ENCODE assay signal across 8 cellular contexts in genomic region chr1:155859234-155859829, GRCh38. TPM values are rescaled to one million over a fixed set of nuclear protein-coding genes. Genes with fewer than 3 reads are reported as not detected.
DNase-seq lines count a peak whose midpoint lies in the region; ATAC-seq and TF ChIP-seq lines count a peak whose summit lies in the region.

A gene with protein sequence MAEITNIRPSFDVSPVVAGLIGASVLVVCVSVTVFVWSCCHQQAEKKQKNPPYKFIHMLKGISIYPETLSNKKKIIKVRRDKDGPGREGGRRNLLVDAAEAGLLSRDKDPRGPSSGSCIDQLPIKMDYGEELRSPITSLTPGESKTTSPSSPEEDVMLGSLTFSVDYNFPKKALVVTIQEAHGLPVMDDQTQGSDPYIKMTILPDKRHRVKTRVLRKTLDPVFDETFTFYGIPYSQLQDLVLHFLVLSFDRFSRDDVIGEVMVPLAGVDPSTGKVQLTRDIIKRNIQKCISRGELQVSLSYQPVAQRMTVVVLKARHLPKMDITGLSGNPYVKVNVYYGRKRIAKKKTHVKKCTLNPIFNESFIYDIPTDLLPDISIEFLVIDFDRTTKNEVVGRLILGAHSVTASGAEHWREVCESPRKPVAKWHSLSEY (plus strand): TSS chr1:155859567. CDS start chr1:155859762, 195 bp downstream.

- peaks cover 25% of the 10 kb centered on the region for H3K79me2 ChIP-seq in GM23338 (replicated peaks; ENCODE audit: insufficient read depth)

- H3F3A ChIP-seq in GM23338 (replicated peaks; ENCODE audit: low read depth) = peaks cover 16% of the 10 kb centered on the region

- TF ChIP-seq CTCF in GM23338 (conservative IDR thresholded peaks at IDR 0.05; ENCODE audit: low read depth in 2 of 2) = no peak
- TF ChIP-seq CTCF in LNCaP clone FGC (IDR thresholded peaks at IDR 0.05; ENCODE audit: control insufficient read depth, extremely low read depth, insufficient read depth) = no peak
- peak in 1 of 3 experiments; percentile 1 for TF ChIP-seq CTCF in esophagus muscularis mucosa (IDR thresholded peaks at IDR 0.05)

- peaks cover 6% of the 10 kb centered on the region for H3K4me1 Mint-ChIP-seq in GM23338
- peaks cover 47% of the 10 kb centered on the region for H3K4me1 Mint-ChIP-seq in activated T-helper 1 cell treated with anti-CD3 and anti-CD28 coated beads, Interleukin-12 subunit alpha, Interleukin-12 subunit beta, Interleukin-2, Interleukin-4 antibody, amounts not matched to agents 30 ng/mL and 10 ng/mL and 1 ng/mL, durations not matched to agents 14 hours and 24 hours and 36 hours (ENCODE audit: low read depth)

- ATAC-seq in GM23338 = peak; percentile 76

- H3K36me3 Mint-ChIP-seq in GM23338 (ENCODE audit: low read depth) = peaks cover 10% of the 10 kb centered on the region
- peaks cover 19% of the 10 kb centered on the region for H3K36me3 Mint-ChIP-seq in activated T-helper 1 cell treated with anti-CD3 and anti-CD28 coated beads, Interleukin-12 subunit alpha, Interleukin-12 subunit beta, Interleukin-2, Interleukin-4 antibody, amounts not matched to agents 30 ng/mL and 10 ng/mL and 1 ng/mL, durations not matched to agents 14 hours and 24 hours and 36 hours (ENCODE audit: low read depth)

- H3K4me2 ChIP-seq in GM23338 = peak within 1 kb of the TSS; percentile 79

- H3K9me3 ChIP-seq in esophagus muscularis mucosa = no peaks in the 10 kb centered on the region
- H3K9me3 ChIP-seq in muscle layer of colon (ENCODE audit: low read length) = no peaks in the 10 kb centered on the region

- peak within 1 kb of the TSS; percentile 94 for H3K27ac ChIP-seq in GM23338 (ENCODE audit: low read depth)
- H3K27ac ChIP-seq in esophagus muscularis mucosa (replicated peaks in 1 of 4) = peak within 1 kb of the TSS; percentile 79 to 92 (median 88)
- H3K27ac ChIP-seq in muscle layer of colon (ENCODE audit: low read depth, low read length) = peak within 1 kb of the TSS; percentile 79

- peak within 1 kb of the TSS; percentile 12 for H2AFZ ChIP-seq in GM23338

- no peaks in the 10 kb centered on the region for H3K9me3 Mint-ChIP-seq in GM23338
- H3K9me3 Mint-ChIP-seq in activated T-helper 1 cell treated with anti-CD3 and anti-CD28 coated beads, Interleukin-12 subunit alpha, Interleukin-12 subunit beta, Interleukin-2, Interleukin-4 antibody, amounts not matched to agents 30 ng/mL and 10 ng/mL and 1 ng/mL, durations not matched to agents 14 hours and 24 hours and 36 hours = no peaks in the 10 kb centered on the region

- peak within 1 kb of the TSS; percentile 61 for H3K4me3 ChIP-seq in GM23338
- peak within 1 kb of the TSS; percentile 46 for H3K4me3 ChIP-seq in LNCaP clone FGC (ENCODE audit: low read depth, low read length)
- peak within 1 kb of the TSS; percentile 50 to 56 (median 54) for H3K4me3 ChIP-seq in esophagus muscularis mucosa
- peak within 1 kb of the TSS; percentile 29 to 68 for H3K4me3 ChIP-seq in muscle layer of colon (ENCODE audit: low read depth in 1 of 2, low read length in 2 of 2)

- TF ChIP-seq EP300 in esophagus muscularis mucosa (IDR thresholded peaks at IDR 0.05) = no peak

- peak; percentile 95 for DNase-seq in DMS79 treated with DMSO at 0.1 percent for 48 hours (lab: John Stamatoyannopoulos, UW)
- DNase-seq in GM23338 (ENCODE audit: low spot score) = peak; percentile 99
- peak; percentile 93 for DNase-seq in LNCaP clone FGC (ENCODE audit: low read depth)
- DNase-seq in RPMI8226 = peak; percentile 99
- DNase-seq in activated T-helper 1 cell treated with anti-CD3 and anti-CD28 coated beads, Interleukin-12 subunit alpha, Interleukin-12 subunit beta, Interleukin-2, Interleukin-4 antibody, amounts not matched to agents 30 ng/mL and 10 ng/mL and 1 ng/mL, durations not matched to agents 14 hours and 24 hours and 36 hours (ENCODE audit: low spot score) = peak; percentile 90
- peak; percentile 98 for DNase-seq in esophagus muscularis mucosa (ENCODE audit: extremely low spot score)
- DNase-seq in stimulated activated CD8-positive, alpha-beta memory T cell treated with anti-CD3 and anti-CD28 coated beads, Interleukin-7, amount 100 ng/mL, for 1 hour (ENCODE audit: low read depth in 2 of 2) = peak; percentile 85 to 92

- intact Hi-C loops in activated T-helper 1 cell treated with anti-CD3 and anti-CD28 coated beads, Interleukin-12 subunit alpha, Interleukin-12 subunit beta, Interleukin-2, Interleukin-4 antibody, amounts not matched to agents 30 ng/mL and 10 ng/mL and 1 ng/mL, durations not matched to agents 14 hours and 24 hours and 36 hours (cut with micrococcal nuclease) = loop anchor here (1.0 to 10.0 kb wide), 11 partner anchors 52 to 883 kb away; partner anchors contain the start of genes ARHGEF2, HCN3, KHDC4 and MEF2D
- intact Hi-C loops in esophagus muscularis mucosa (cut with DNase I) = no loop called here

- peak within 1 kb of the TSS; percentile 64 for H3K9ac ChIP-seq in muscle layer of colon (ENCODE audit: low read length)

- H3K27me3 Mint-ChIP-seq in GM23338 (ENCODE audit: insufficient read depth, low read depth, poor library complexity) = peaks cover 14% of the 10 kb centered on the region
- no peaks in the 10 kb centered on the region for H3K27me3 Mint-ChIP-seq in activated T-helper 1 cell treated with anti-CD3 and anti-CD28 coated beads, Interleukin-12 subunit alpha, Interleukin-12 subunit beta, Interleukin-2, Interleukin-4 antibody, amounts not matched to agents 30 ng/mL and 10 ng/mL and 1 ng/mL, durations not matched to agents 14 hours and 24 hours and 36 hours (ENCODE audit: insufficient read depth)

- H3K4me3 Mint-ChIP-seq in GM23338 = peak within 1 kb of the TSS; percentile 80
- peak within 1 kb of the TSS; percentile 89 for H3K4me3 Mint-ChIP-seq in activated T-helper 1 cell treated with anti-CD3 and anti-CD28 coated beads, Interleukin-12 subunit alpha, Interleukin-12 subunit beta, Interleukin-2, Interleukin-4 antibody, amounts not matched to agents 30 ng/mL and 10 ng/mL and 1 ng/mL, durations not matched to agents 14 hours and 24 hours and 36 hours

- H3K27ac Mint-ChIP-seq in GM23338 = peak within 1 kb of the TSS; percentile 83
- peak within 1 kb of the TSS; percentile 98 for H3K27ac Mint-ChIP-seq in activated T-helper 1 cell treated with anti-CD3 and anti-CD28 coated beads, Interleukin-12 subunit alpha, Interleukin-12 subunit beta, Interleukin-2, Interleukin-4 antibody, amounts not matched to agents 30 ng/mL and 10 ng/mL and 1 ng/mL, durations not matched to agents 14 hours and 24 hours and 36 hours

- no peak for TF ChIP-seq POLR2A in esophagus muscularis mucosa (IDR thresholded peaks at IDR 0.05; ENCODE audit: low read depth)

- no peaks in the 10 kb centered on the region; the same call in 1 of the 2 replicates for H4K20me1 ChIP-seq in GM23338 (replicated peaks; ENCODE audit: insufficient read depth)

- H3K36me3 ChIP-seq in GM23338 (ENCODE audit: insufficient read depth) (peaks cover 3% of the 10 kb centered on the region; the same call in 1 of the 2 replicates), esophagus muscularis mucosa (peaks cover 0 to 11% (median 5%) of the 10 kb centered on the region in 4 donors), muscle layer of colon (ENCODE audit: insufficient read depth, low read length) (peaks cover 6% of the 10 kb centered on the region)

- H3K27me3 ChIP-seq in GM23338 (ENCODE audit: insufficient read depth) = no peaks in the 10 kb centered on the region
- no peaks in the 10 kb centered on the region for H3K27me3 ChIP-seq in esophagus muscularis mucosa
- H3K27me3 ChIP-seq in muscle layer of colon (ENCODE audit: control insufficient read depth in 1 of 2, insufficient read depth in 2 of 2, low read length in 2 of 2) = no peaks in the 10 kb centered on the region

- H3K9me2 ChIP-seq in GM23338 (ENCODE audit: insufficient read depth) = no peaks in the 10 kb centered on the region

- WGBS in esophagus muscularis mucosa = under 1% methylated on average over 25 of the region's 33 CpGs

- H3K4me1 ChIP-seq in GM23338 (ENCODE audit: insufficient read depth) (peaks cover 11% of the 10 kb centered on the region), esophagus muscularis mucosa (peaks cover 22 to 48% (median 43%) of the 10 kb centered on the region in 4 donors), muscle layer of colon (ENCODE audit: insufficient read depth, low read length) (peaks cover 23% of the 10 kb centered on the region)

TF ChIP-seq in GM23338, 12 proteins besides CTCF, POLR2A, EP300 and RAD21:
- TF ChIP-seq CREB1 (CRISPR knock-in tag; IDR thresholded peaks at IDR 0.05; ENCODE audit: low read depth) (no peak), POLR2AphosphoS5 (IDR thresholded peaks at IDR 0.05; ENCODE audit: low read depth) (peak; percentile 52; the same call in 1 of the 2 replicates)

RNA-seq across cellular contexts. Expression of the gene that starts here (rescaled TPM):
- total RNA-seq in GM23338 (2014; rRNA removed; shearing (Covaris generic)) = 15.9 and 17.4 TPM in 2 replicates
- polyA plus RNA-seq in GM23338 (2016; fragmentation: Nextera tagmentation; extraction: Ambion mirVana) = 3.9 and 4.7 TPM in 2 replicates
- 25.7 and 26.8 TPM in 2 replicates for total RNA-seq in activated T-helper 1 cell treated with anti-CD3 and anti-CD28 coated beads, Interleukin-12 subunit alpha, Interleukin-12 subunit beta, Interleukin-2, Interleukin-4 antibody, amounts not matched to agents 30 ng/mL and 10 ng/mL and 1 ng/mL, durations not matched to agents 14 hours and 24 hours and 36 hours
- 10 to 100 TPM in 3 of 4 donors, 1 to 10 TPM in 1; 8.3 to 25.2 (median 20.3) TPM for total RNA-seq in esophagus muscularis mucosa

Comparison
In these comparisons a context has a peak if more than half of its experiments do, and no peak if none do; other contexts are left out.
1. Peak in every context shown above with its lines: DNase-seq, ATAC-seq, H3K4me3 ChIP-seq and H3K27ac ChIP-seq.